ENCODE assay signal across 16 cellular contexts in the genomic region with DNA sequence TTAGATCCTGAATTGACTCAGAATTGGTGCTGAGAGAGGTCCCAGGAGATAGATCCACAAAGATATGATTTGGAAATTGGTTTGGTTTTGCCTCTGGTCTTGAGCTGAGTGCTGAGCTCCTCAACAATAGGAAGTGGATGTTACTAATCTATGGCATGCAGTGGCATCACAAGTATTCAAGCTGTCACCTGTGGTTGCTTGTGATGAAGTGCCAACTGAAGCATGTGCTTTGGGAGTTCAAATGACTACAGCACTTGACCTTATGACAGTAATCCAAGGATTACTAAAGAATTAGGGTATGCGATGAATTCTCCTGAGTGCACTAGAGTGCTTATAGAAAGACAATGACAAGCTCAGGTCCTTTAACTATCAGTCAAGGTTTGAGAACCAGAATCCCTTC.
"Had no signal": no experiment of that assay in that cellular context is flagged by ENCODE, and none has a peak within 500 bp of the region (broad histone marks: within the 10 kb centered on the region; RNA-seq: fewer than 3 reads in every experiment).

No MANE protein-coding gene starts in this region.

- H3K9me3 ChIP-seq: left ventricle myocardium inferior, ovary, right atrium auricular region, sigmoid colon had no signal

- H3K36me3 ChIP-seq: left ventricle myocardium inferior, ovary, right atrium auricular region, sigmoid colon had no signal

- H3K27me3 ChIP-seq: dorsolateral prefrontal cortex, ovary, right atrium auricular region, sigmoid colon had no signal

- H3K4me1 ChIP-seq: foreskin keratinocyte, left ventricle myocardium inferior, right atrium auricular region, sigmoid colon had no signal

- H3K27ac ChIP-seq: dorsolateral prefrontal cortex, foreskin keratinocyte, left ventricle myocardium inferior, ovary, right atrium auricular region, sigmoid colon had no signal

- DNase-seq: cortex of kidney; dorsolateral prefrontal cortex; effector CD8-positive, alpha-beta T cell; foreskin keratinocyte; immature natural killer cell; left cardiac atrium; left ventricle myocardium inferior; naive thymus-derived CD8-positive, alpha-beta T cell; ovary; sigmoid colon; small intestine; stimulated activated CD4-positive, alpha-beta T cell treated with anti-CD3 and anti-CD28 coated beads, Interleukin-12 subunit alpha, Interleukin-12 subunit beta, amount 100 ng/mL, for 4 hours; stimulated activated naive CD4-positive, alpha-beta T cell; trophoblast cell had no signal

- H3K4me3 ChIP-seq: dorsolateral prefrontal cortex, left ventricle myocardium inferior, lung, ovary, right atrium auricular region, sigmoid colon had no signal
